Comparison of ENCODE assay signal across 8 cellular contexts in the genomic region with DNA sequence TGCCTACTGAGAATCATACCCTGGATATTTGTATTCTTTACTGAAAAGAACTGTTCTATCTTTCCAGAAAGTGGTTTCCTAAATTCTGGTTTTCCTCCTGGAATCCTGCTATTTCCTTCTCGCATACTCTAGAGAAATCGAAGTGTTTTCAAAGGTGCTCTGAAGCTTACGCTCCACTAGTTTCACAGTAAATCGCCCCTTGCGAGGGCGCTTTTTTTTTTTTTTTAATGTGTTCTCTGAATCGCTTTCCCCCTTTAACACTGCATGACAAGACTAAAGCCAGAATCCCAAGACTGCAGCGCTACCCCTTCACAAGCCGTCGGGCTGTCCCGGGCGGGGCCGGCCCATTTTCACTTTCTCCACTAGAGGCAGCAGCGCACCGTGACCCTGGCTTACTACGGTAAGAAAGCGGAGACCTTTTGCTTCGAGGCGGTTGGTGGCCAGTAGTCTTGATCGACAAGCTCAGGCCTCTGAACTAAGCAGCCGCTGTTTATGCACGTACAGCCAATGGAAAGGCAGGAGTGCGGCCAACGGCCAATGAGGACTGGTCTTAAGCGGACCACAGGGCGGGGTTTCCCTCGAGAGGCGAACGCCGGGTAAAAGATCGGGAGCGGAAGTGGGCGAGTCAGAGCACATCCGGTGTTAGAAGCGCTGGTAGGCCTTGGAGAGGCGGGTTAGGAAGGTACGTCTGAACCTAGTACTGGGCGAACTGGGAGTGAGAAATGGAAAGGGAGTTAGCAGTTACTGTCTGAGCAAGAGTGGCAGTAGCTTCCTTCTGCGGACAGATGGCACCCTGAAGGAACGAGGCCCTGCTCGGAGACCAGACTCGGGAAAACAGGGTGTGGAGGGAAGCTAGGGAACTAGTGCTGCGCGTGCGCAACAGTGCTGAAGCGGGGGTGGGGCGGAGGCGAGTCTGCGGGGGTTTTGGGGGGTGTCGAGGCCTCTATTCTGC. TPM values are rescaled to one million over a fixed set of nuclear protein-coding genes. Genes with fewer than 3 reads are reported as not detected.
A peak's percentile ranks its signal among the peaks of the same experiment; 100 is the strongest.
DNase-seq lines count a peak whose midpoint lies in the region; ATAC-seq and TF ChIP-seq lines count a peak whose summit lies in the region.

A gene with protein sequence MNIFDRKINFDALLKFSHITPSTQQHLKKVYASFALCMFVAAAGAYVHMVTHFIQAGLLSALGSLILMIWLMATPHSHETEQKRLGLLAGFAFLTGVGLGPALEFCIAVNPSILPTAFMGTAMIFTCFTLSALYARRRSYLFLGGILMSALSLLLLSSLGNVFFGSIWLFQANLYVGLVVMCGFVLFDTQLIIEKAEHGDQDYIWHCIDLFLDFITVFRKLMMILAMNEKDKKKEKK (plus strand): TSS at position 628 of the 952 bp plus-strand sequence. CDS start 10,937 bp downstream, outside the sequence.

- H3K36me3 Mint-ChIP-seq in WTC11 (no peaks in the 10 kb centered on the region), immature natural killer cell (no peaks in the 10 kb centered on the region)

- ATAC-seq in GM18873 (IDR thresholded peaks at IDR 0.05; ENCODE audit: low FRiP score, unreplicated experiment), result peak; percentile 91
- peak; percentile 95 for ATAC-seq in HG03159 (IDR thresholded peaks at IDR 0.05; ENCODE audit: unreplicated experiment)
- peak; percentile 99 for ATAC-seq in WTC11

- CTCF ChIA-PET in AG04450 (lab: Charles Lee), result interaction anchor here (0.5 to 2.3 kb wide), 56 partner anchors 8 to 731 kb away, joined by 3 to 22 read pairs (median 4); a partner anchor contains a TSS
- CTCF ChIA-PET in WTC11 (lab: Charles Lee), result interaction anchor here (0.5 to 3.1 kb wide), 94 partner anchors 8 to 1596 kb away, joined by 3 to 39 read pairs (median 4); a partner anchor contains a TSS

- H3K9me3 ChIP-seq in AG04450 (ENCODE audit: control insufficient read depth, insufficient read depth, low read length) (no peaks in the 10 kb centered on the region; the same call in 1 of the 2 replicates), spleen (no peaks in the 10 kb centered on the region)

- H3K27me3 ChIP-seq in AG04450 (ENCODE audit: control insufficient read depth, insufficient read depth, low read length) (no peaks in the 10 kb centered on the region), spleen (replicated peaks in 1 of 7) (no peaks in the 10 kb centered on the region)

- intact Hi-C loops in spleen (cut with DNase I; ENCODE audit: low total_unique reads), result no loop called here

- H3K27ac Mint-ChIP-seq in WTC11 (peak within 1 kb of the TSS; percentile 98), immature natural killer cell (peak within 1 kb of the TSS; percentile 97 to 100 (median 100))

- peak; percentile 92 to 93 (median 93) for TF ChIP-seq POLR2A in spleen (IDR thresholded peaks at IDR 0.05)

- H3K36me3 ChIP-seq in spleen, result peaks cover 0 to 21% (median 0%) of the 10 kb centered on the region in 6 donors

- POLR2A ChIA-PET in AG04450 (lab: Yijun Ruan, JAX), result interaction anchor here (0.5 to 1.7 kb wide), 40 partner anchors 11 to 519 kb away, joined by 3 to 17 read pairs (median 4); a partner anchor contains a TSS
- POLR2A ChIA-PET in WTC11 (lab: Charles Lee), result interaction anchor here (0.5 to 1.4 kb wide), 17 partner anchors 21 to 1342 kb away, joined by 3 to 9 read pairs (median 4); a partner anchor contains a TSS

- no peaks in the 10 kb centered on the region; the same call in 1 of the 2 replicates for H3K27me3 Mint-ChIP-seq in WTC11 (ENCODE audit: low read depth)
- peaks cover 11 to 22% (median 11%) of the 10 kb centered on the region in 3 donors for H3K27me3 Mint-ChIP-seq in immature natural killer cell (ENCODE audit: low read depth in 3 of 3)

- WGBS in spleen, 5 donors, result 4 to 5% (median 5%) methylated on average over 48 to 50 of the region's 50 CpGs

- H3K4me1 Mint-ChIP-seq in WTC11 (peaks cover 21% of the 10 kb centered on the region), immature natural killer cell (peaks cover 43 to 53% of the 10 kb centered on the region in 2 donors)

- H3K4me3 Mint-ChIP-seq in WTC11 (peak within 1 kb of the TSS; percentile 92), immature natural killer cell (peak within 1 kb of the TSS; percentile 91 to 99 (median 96))

- TF ChIP-seq CTCF in AG04450 (IDR thresholded peaks at IDR 0.05; ENCODE audit: low read depth, low read length) (peak; percentile 96), WTC11 (IDR thresholded peaks at IDR 0.05) (peak; percentile 79), spleen (IDR thresholded peaks at IDR 0.05 in 8 of 11, conservative IDR thresholded peaks at IDR 0.05 in 3 of 11) (peak; percentile 93 to 99 (median 98))

- peak within 1 kb of the TSS; percentile 97 for H3K27ac ChIP-seq in AG04450 (ENCODE audit: low read depth, low read length)
- H3K27ac ChIP-seq in caudate nucleus (ENCODE audit: low read depth, low read length), result peak within 1 kb of the TSS; percentile 98
- H3K27ac ChIP-seq in spleen, result peak within 1 kb of the TSS; percentile 94 to 99 (median 97)

- H3K4me3 ChIP-seq in AG04450 (ENCODE audit: low read depth, low read length) (peak within 1 kb of the TSS; percentile 100), spleen (peak within 1 kb of the TSS; percentile 56 to 88 (median 69))

- peaks cover 30 to 51% (median 48%) of the 10 kb centered on the region in 6 donors for H3K4me1 ChIP-seq in spleen

- DNase-seq in AG04450 (ENCODE audit: low read depth, low spot score) (peak; percentile 100), NCI-H2227 treated with DMSO at 0.1 percent for 48 hours (lab: John Stamatoyannopoulos, UW) (peak; percentile 96), WTC11 (ENCODE audit: low spot score) (peak; percentile 98), caudate nucleus (lab: John Stamatoyannopoulos, UW) (peak; percentile 92 to 100 (median 100)), immature natural killer cell (peak; percentile 99), spleen (peak; percentile 99)

- H3K9me3 Mint-ChIP-seq in WTC11 (no peaks in the 10 kb centered on the region), immature natural killer cell (peaks cover 0 to 2% (median 0%) of the 10 kb centered on the region in 6 donors)

TF ChIP-seq in WTC11, 78 proteins besides CTCF, POLR2A, EP300 and RAD21 (continues in another document):
- TF ChIP-seq, protein P1, sequence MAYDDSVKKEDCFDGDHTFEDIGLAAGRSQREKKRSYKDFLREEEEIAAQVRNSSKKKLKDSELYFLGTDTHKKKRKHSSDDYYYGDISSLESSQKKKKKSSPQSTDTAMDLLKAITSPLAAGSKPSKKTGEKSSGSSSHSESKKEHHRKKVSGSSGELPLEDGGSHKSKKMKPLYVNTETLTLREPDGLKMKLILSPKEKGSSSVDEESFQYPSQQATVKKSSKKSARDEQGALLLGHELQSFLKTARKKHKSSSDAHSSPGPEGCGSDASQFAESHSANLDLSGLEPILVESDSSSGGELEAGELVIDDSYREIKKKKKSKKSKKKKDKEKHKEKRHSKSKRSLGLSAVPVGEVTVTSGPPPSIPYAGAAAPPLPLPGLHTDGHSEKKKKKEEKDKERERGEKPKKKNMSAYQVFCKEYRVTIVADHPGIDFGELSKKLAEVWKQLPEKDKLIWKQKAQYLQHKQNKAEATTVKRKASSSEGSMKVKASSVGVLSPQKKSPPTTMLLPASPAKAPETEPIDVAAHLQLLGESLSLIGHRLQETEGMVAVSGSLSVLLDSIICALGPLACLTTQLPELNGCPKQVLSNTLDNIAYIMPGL (CRISPR knock-in tag; IDR thresholded peaks at IDR 0.05), result 0 out of 2 replicates have a peak, but pooled peaks have one; percentile 63
- TF ChIP-seq, protein P2, sequence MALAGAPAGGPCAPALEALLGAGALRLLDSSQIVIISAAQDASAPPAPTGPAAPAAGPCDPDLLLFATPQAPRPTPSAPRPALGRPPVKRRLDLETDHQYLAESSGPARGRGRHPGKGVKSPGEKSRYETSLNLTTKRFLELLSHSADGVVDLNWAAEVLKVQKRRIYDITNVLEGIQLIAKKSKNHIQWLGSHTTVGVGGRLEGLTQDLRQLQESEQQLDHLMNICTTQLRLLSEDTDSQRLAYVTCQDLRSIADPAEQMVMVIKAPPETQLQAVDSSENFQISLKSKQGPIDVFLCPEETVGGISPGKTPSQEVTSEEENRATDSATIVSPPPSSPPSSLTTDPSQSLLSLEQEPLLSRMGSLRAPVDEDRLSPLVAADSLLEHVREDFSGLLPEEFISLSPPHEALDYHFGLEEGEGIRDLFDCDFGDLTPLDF (CRISPR knock-in tag; IDR thresholded peaks at IDR 0.05), result 0 out of 2 replicates have a peak, but pooled peaks have one; percentile 12
- TF ChIP-seq ZNF232 (CRISPR knock-in tag; IDR thresholded peaks at IDR 0.05) (peak; percentile 77; the same call in 1 of the 2 replicates), CREM (CRISPR knock-in tag; IDR thresholded peaks at IDR 0.05) (no peak), HMGA2 (CRISPR knock-in tag; IDR thresholded peaks at IDR 0.05) (no peak)
- TF ChIP-seq, protein P3, sequence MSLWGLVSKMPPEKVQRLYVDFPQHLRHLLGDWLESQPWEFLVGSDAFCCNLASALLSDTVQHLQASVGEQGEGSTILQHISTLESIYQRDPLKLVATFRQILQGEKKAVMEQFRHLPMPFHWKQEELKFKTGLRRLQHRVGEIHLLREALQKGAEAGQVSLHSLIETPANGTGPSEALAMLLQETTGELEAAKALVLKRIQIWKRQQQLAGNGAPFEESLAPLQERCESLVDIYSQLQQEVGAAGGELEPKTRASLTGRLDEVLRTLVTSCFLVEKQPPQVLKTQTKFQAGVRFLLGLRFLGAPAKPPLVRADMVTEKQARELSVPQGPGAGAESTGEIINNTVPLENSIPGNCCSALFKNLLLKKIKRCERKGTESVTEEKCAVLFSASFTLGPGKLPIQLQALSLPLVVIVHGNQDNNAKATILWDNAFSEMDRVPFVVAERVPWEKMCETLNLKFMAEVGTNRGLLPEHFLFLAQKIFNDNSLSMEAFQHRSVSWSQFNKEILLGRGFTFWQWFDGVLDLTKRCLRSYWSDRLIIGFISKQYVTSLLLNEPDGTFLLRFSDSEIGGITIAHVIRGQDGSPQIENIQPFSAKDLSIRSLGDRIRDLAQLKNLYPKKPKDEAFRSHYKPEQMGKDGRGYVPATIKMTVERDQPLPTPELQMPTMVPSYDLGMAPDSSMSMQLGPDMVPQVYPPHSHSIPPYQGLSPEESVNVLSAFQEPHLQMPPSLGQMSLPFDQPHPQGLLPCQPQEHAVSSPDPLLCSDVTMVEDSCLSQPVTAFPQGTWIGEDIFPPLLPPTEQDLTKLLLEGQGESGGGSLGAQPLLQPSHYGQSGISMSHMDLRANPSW (CRISPR knock-in tag; conservative IDR thresholded peaks at IDR 0.05; ENCODE audit: low read depth), result no peak

RNA-seq across cellular contexts. Expression of the gene that starts here (rescaled TPM):
- polyA plus RNA-seq in AG04450 (2011; rRNA removed) (711 and 906 TPM in 2 replicates), immature natural killer cell (1,000 to 10,000 TPM in 2 of 3 donors, 100 to 1,000 TPM in 1; 982 to 1,961 (median 1,202) TPM), spleen (100 to 1,000 TPM; 100 to 130 (median 106) TPM)
- 268 and 289 TPM in 2 replicates for polyA minus RNA-seq in AG04450 (2011; rRNA and poly(A)+ RNA removed)
- total RNA-seq in WTC11 (2021) (402 to 417 TPM (median 412 TPM) in 3 replicates), spleen (100 to 1,000 TPM; 338 to 437 (median 396) TPM)

Comparison
In these comparisons a context has a peak if more than half of its experiments do, and no peak if none do; other contexts are left out.
1. Peak in every context shown above with its lines: DNase-seq, ATAC-seq, H3K4me3 ChIP-seq and H3K27ac ChIP-seq.